1 cellular context compared by ENCODE assay signal in genomic region chr11:114358711-114359110, GRCh38.
TF ChIP-seq lines count a peak whose summit lies in the region.

No MANE protein-coding gene starts in this region.

TF ChIP-seq in WTC11, 78 proteins besides CTCF, POLR2A, EP300 and RAD21 (continued from another document):
- TF ChIP-seq ARID4B (CRISPR knock-in tag; IDR thresholded peaks at IDR 0.05; ENCODE audit: borderline replicate concordance) (no peak), NFYB (CRISPR knock-in tag; conservative IDR thresholded peaks at IDR 0.05; ENCODE audit: low read depth) (no peak), CREB1 (CRISPR knock-in tag; IDR thresholded peaks at IDR 0.05) (no peak), FOXK1 (CRISPR knock-in tag; IDR thresholded peaks at IDR 0.05) (no peak), ZMAT4 (CRISPR knock-in tag; IDR thresholded peaks at IDR 0.05) (no peak), CBFB (CRISPR knock-in tag; IDR thresholded peaks at IDR 0.05; ENCODE audit: low read depth) (no peak), ZNF416 (CRISPR knock-in tag; IDR thresholded peaks at IDR 0.05) (no peak), ATF6 (CRISPR knock-in tag; IDR thresholded peaks at IDR 0.05) (no peak), SP1 (CRISPR knock-in tag; conservative IDR thresholded peaks at IDR 0.05) (no peak), GRHL2 (CRISPR knock-in tag; IDR thresholded peaks at IDR 0.05; ENCODE audit: insufficient replicate concordance, severe bottlenecking) (no peak), NFE2L1 (CRISPR knock-in tag; IDR thresholded peaks at IDR 0.05) (no peak), ZNF263 (CRISPR knock-in tag; IDR thresholded peaks at IDR 0.05; ENCODE audit: low read depth) (no peak), PRDM15 (CRISPR knock-in tag; IDR thresholded peaks at IDR 0.05) (no peak), ETV6 (CRISPR knock-in tag; IDR thresholded peaks at IDR 0.05) (no peak)
